In the genomic region with DNA sequence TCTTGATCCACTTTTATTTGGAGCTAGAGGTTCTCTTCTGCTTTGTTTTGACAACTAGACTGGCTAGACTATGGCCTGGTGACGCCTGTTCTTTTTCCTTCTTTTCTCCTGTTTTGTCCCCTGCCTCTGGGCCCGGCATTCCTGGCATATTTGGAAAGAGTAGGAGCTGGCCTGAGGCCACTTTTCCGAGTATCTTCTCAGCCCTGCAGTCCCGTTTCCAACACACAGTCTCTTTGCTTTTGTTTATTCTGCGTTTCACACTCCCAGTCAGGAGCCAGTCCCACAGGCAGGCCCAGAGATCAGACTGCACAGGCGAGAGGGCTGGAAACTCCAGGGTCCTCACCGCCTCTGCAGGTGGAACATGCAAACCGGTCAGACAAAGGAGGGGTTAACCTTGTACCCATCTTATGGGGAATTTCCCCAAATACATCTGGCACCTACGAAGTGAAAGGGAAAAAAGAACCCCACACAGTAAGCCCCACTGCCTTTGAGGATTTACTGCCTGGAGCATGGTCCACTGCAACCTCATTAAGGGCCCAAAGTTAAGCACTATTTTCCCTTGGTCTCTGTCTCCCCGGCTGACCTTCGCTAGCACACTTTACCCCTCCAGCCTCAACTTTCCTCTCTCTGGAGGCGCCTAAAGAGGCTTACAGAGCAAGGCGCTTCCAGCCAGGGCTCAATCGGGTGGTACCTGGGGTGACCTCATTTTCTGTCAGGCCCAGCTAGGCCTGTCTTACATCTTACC, we compare ENCODE assay signal across 8 cellular contexts.
A peak's percentile ranks its signal among the peaks of the same experiment; 100 is the strongest.
DNase-seq lines count a peak whose midpoint lies in the region; ATAC-seq, FAIRE-seq and TF ChIP-seq lines count a peak whose summit lies in the region.

No MANE protein-coding gene starts in this region.

- peak in 2 of 3 donors; percentile 15 to 29 for TF ChIP-seq POLR2A in body of pancreas (IDR thresholded peaks at IDR 0.05)

- peaks cover 30% of the 10 kb centered on the region for H3K4me1 ChIP-seq in body of pancreas

- no peak overlapping the region for H3K4me3 ChIP-seq in body of pancreas

- peak overlapping the region; percentile 64 to 91 (median 78) for H3K27ac ChIP-seq in body of pancreas

- no peaks in the 10 kb centered on the region for H3K36me3 ChIP-seq in body of pancreas (replicated peaks in 1 of 2; ENCODE audit: insufficient read depth in 1 of 2, low read depth in 2 of 2)

- peak overlapping the region; percentile 91 for H3K27ac Mint-ChIP-seq in stimulated activated naive CD8-positive, alpha-beta T cell treated with anti-CD3 and anti-CD28 coated beads, Interleukin-15, Interleukin-2, amounts not matched to agents 100 ng/mL and 50 ng/mL, for 24 hours
- no peak overlapping the region for H3K27ac Mint-ChIP-seq in glutamatergic neuron (ENCODE audit: unreplicated experiment)

- H3K4me3 Mint-ChIP-seq in stimulated activated naive CD8-positive, alpha-beta T cell treated with anti-CD3 and anti-CD28 coated beads, Interleukin-15, Interleukin-2, amounts not matched to agents 100 ng/mL and 50 ng/mL, for 24 hours = peak overlapping the region; percentile 56
- no peak overlapping the region for H3K4me3 Mint-ChIP-seq in glutamatergic neuron (ENCODE audit: unreplicated experiment)

- H3K27me3 Mint-ChIP-seq in stimulated activated naive CD8-positive, alpha-beta T cell treated with anti-CD3 and anti-CD28 coated beads, Interleukin-15, Interleukin-2, amounts not matched to agents 100 ng/mL and 50 ng/mL, for 24 hours = no peaks in the 10 kb centered on the region
- peaks cover 5% of the 10 kb centered on the region for H3K27me3 Mint-ChIP-seq in glutamatergic neuron (ENCODE audit: unreplicated experiment)

- H3K9me3 Mint-ChIP-seq in stimulated activated naive CD8-positive, alpha-beta T cell treated with anti-CD3 and anti-CD28 coated beads, Interleukin-15, Interleukin-2, amounts not matched to agents 100 ng/mL and 50 ng/mL, for 24 hours = no peaks in the 10 kb centered on the region
- H3K9me3 Mint-ChIP-seq in glutamatergic neuron (ENCODE audit: unreplicated experiment) = peaks cover 2% of the 10 kb centered on the region

- DNase-seq in AG20443 (ENCODE audit: low spot score) (peak; percentile 80), GM19239 (ENCODE audit: insufficient read length, low spot score) (no peak), HuH-7.5 (ENCODE audit: low spot score) (peak; percentile 63), body of pancreas (peak; percentile 70 to 82 (median 76)), kidney tubule cell (ENCODE audit: low spot score) (peak; percentile 88), glutamatergic neuron (no peak)

- peaks cover 93% of the 10 kb centered on the region for H3K4me1 Mint-ChIP-seq in stimulated activated naive CD8-positive, alpha-beta T cell treated with anti-CD3 and anti-CD28 coated beads, Interleukin-15, Interleukin-2, amounts not matched to agents 100 ng/mL and 50 ng/mL, for 24 hours (ENCODE audit: low read depth)
- H3K4me1 Mint-ChIP-seq in glutamatergic neuron (ENCODE audit: low read depth, unreplicated experiment) = peaks cover 6% of the 10 kb centered on the region

- intact Hi-C loops in body of pancreas (cut with DNase I) = no loop called here

- peak; percentile 84 for ATAC-seq in body of pancreas
- no peak for ATAC-seq in HG03097 (IDR thresholded peaks at IDR 0.05; ENCODE audit: low FRiP score, unreplicated experiment)

- TF ChIP-seq CTCF in body of pancreas (IDR thresholded peaks at IDR 0.05) = peak in 1 of 7 experiments; percentile 12
- TF ChIP-seq CTCF in glutamatergic neuron (IDR thresholded peaks at IDR 0.05; ENCODE audit: partially characterized antibody, unreplicated experiment) = no peak

- peak; percentile 79 for FAIRE-seq in GM19239 (lab: Jason Lieb, UNC)

- no peaks in the 10 kb centered on the region for H3K27me3 ChIP-seq in body of pancreas

- H3K36me3 Mint-ChIP-seq in stimulated activated naive CD8-positive, alpha-beta T cell treated with anti-CD3 and anti-CD28 coated beads, Interleukin-15, Interleukin-2, amounts not matched to agents 100 ng/mL and 50 ng/mL, for 24 hours (ENCODE audit: low read depth) = peaks cover 10% of the 10 kb centered on the region
- peaks cover 7% of the 10 kb centered on the region for H3K36me3 Mint-ChIP-seq in glutamatergic neuron (ENCODE audit: unreplicated experiment)

- 30 to 42% methylated on average over 14 of the region's 14 CpGs for WGBS in body of pancreas, 2 donors

- H3K9me3 ChIP-seq in body of pancreas = no peaks in the 10 kb centered on the region

Comparison
In these comparisons a context has a peak if more than half of its experiments do, and no peak if none do; other contexts are left out.
1. DNase-seq: peak in AG20443 (single experiment), HuH-7.5 (single experiment), body of pancreas (4 of 4) and kidney tubule cell (single experiment); none in GM19239 (single experiment) and glutamatergic neuron (single experiment).